25 cellular contexts compared by ENCODE assay signal in the genomic region with DNA sequence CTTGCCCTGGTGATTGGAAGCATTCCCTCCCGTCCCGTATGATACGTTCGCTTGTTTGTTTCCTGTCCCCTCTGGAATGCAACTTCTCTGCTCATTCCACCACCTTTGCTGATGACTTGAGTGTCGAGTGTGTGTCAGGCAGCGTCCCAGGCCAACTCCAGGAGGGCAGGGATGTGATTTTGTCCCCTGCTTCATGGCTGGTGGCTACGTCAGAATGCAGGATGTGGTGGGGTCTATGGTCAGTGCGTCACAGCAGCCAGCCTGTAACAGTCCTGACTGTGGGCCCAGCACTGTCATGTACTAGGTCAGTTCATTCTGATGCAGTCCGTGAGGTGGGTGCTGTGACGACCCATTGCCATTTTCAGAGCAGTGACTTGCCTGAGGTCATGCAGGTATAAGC. TPM values are rescaled to one million over a fixed set of nuclear protein-coding genes. Genes with fewer than 3 reads are reported as not detected.
"Had no signal": no experiment of that assay in that cellular context is flagged by ENCODE, and none has a peak within 500 bp of the region (broad histone marks: within the 10 kb centered on the region; RNA-seq: fewer than 3 reads in every experiment).

No MANE protein-coding gene starts in this region.

- DNase-seq: effector memory CD4-positive, alpha-beta T cell; kidney; left cardiac atrium; left ventricle myocardium superior; mesendoderm; naive B cell; posterior cingulate gyrus; spleen; stimulated activated CD4-positive, alpha-beta T cell treated with anti-CD3 and anti-CD28 coated beads, Interleukin-15, amount 100 ng/mL, for 24 hours; stimulated activated CD4-positive, alpha-beta T cell treated with anti-CD3 and anti-CD28 coated beads, Interleukin-1b, Interleukin-23, amount 100 ng/mL, for 48 hours; stimulated activated CD4-positive, alpha-beta T cell treated with anti-CD3 and anti-CD28 coated beads, Interleukin-4, amount 100 ng/mL, for 24 hours; stimulated activated naive B cell treated with anti-CD40 and anti-IgM and Interleukin-4, amounts not matched to agents 10 μg/mL and 1 μg/mL and 100 μg/mL, for 72 hours; stomach; thyroid gland had no signal

- H3K9me3 ChIP-seq: esophagus muscularis mucosa, neutrophil, spleen, stomach, thyroid gland had no signal

- H3K27me3 ChIP-seq: esophagus muscularis mucosa, thyroid gland had no signal

- H3K36me3 ChIP-seq: neutrophil, spleen, thyroid gland had no signal

- H3K36me3 Mint-ChIP-seq: naive B cell; stimulated activated naive B cell treated with anti-CD40 and anti-IgM and Interleukin-4, amounts not matched to agents 10 μg/mL and 1 μg/mL and 100 μg/mL, for 72 hours had no signal

- H3K27ac Mint-ChIP-seq: nephron; stimulated activated naive B cell treated with anti-CD40 and anti-IgM and Interleukin-4, amounts not matched to agents 10 μg/mL and 1 μg/mL and 100 μg/mL, for 72 hours; type B pancreatic cell had no signal

- H3K27me3 Mint-ChIP-seq: type B pancreatic cell had no signal

- H3K27ac ChIP-seq: coronary artery, epithelial cell of prostate, esophagus muscularis mucosa, neutrophil, spleen, stomach, thyroid gland had no signal

- H3K9me3 Mint-ChIP-seq: naive B cell; nephron; stimulated activated naive B cell treated with anti-CD40 and anti-IgM and Interleukin-4, amounts not matched to agents 10 μg/mL and 1 μg/mL and 100 μg/mL, for 72 hours; type B pancreatic cell had no signal

- H3K4me3 ChIP-seq: coronary artery, esophagus muscularis mucosa, lung, spleen, stomach, thyroid gland had no signal

- H3K4me3 Mint-ChIP-seq: stimulated activated naive B cell treated with anti-CD40 and anti-IgM and Interleukin-4, amounts not matched to agents 10 μg/mL and 1 μg/mL and 100 μg/mL, for 72 hours; type B pancreatic cell had no signal

- ATAC-seq: left cardiac atrium; left ventricle myocardium superior; sciatic nerve; stimulated activated naive B cell treated with anti-CD40 and anti-IgM and Interleukin-4, amounts not matched to agents 10 μg/mL and 1 μg/mL and 100 μg/mL, for 72 hours had no signal

RNA-seq across cellular contexts. Expression of gene TMEM150B, which starts 25.1 kb away (rescaled TPM):
- total RNA-seq: fibroblast of villous mesenchyme, osteocyte, pulmonary artery endothelial cell had no signal
